9 cellular contexts compared by ENCODE assay signal in the genomic region with DNA sequence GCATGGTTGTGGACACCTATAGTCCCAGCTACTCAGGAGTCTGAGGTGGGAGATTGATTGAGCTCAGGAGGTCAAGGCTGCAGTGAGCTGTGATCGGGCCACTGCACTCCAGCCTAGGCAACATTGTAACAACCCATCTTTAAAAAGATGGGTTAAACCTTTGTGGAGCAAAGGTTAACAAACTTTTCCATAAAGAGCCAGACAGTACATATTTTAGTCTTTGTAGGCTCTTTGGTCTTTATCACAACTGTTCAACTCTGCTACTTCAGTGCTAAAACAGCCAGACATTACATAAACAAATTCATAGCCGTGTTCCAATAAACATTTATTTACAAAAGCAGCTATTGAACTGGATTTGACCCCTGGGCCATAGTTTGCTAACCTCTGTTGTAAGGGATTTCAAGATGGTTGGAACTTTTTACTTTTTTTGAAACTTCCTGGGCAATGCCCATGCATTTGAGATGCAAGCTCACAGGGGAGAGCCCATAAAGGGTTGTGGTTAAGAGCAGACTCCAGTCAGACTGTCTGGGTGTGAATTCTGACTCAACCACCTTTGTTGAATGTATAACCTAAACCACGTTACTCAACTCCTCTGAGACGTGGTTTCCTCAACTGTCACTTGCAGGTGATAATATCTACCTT. TPM values are rescaled to one million over a fixed set of nuclear protein-coding genes. Genes with fewer than 3 reads are reported as not detected.
DNase-seq lines count a peak whose midpoint lies in the region; ATAC-seq, FAIRE-seq and TF ChIP-seq lines count a peak whose summit lies in the region.
"Had no signal": no experiment of that assay in that cellular context is flagged by ENCODE, and none has a peak within 500 bp of the region (broad histone marks: within the 10 kb centered on the region; RNA-seq: fewer than 3 reads in every experiment).

No MANE protein-coding gene starts in this region.

- H3K4me1 ChIP-seq in KMS-11 (ENCODE audit: low read depth, poor library complexity, severe bottlenecking) = peaks cover 32% of the 10 kb centered on the region
- peaks cover 19 to 85% (median 63%) of the 10 kb centered on the region in 4 donors for H3K4me1 ChIP-seq in transverse colon

- H3K27me3 Mint-ChIP-seq in central memory CD8-positive, alpha-beta T cell = peaks cover 30% of the 10 kb centered on the region

- 33 to 45% methylated on average over 1 to 4 of the region's 4 CpGs for WGBS in transverse colon (ENCODE audit: low coverage in 1 of 2), 2 donors

- no peaks in the 10 kb centered on the region for H3K9me3 ChIP-seq in transverse colon

- H3K4me1 Mint-ChIP-seq in central memory CD8-positive, alpha-beta T cell = peaks cover 12% of the 10 kb centered on the region

- H3K9ac ChIP-seq in KMS-11 = no peak overlapping the region

- peak; percentile 13 for TF ChIP-seq POLR2A in transverse colon (IDR thresholded peaks at IDR 0.05)

- peak; percentile 99 for ATAC-seq in central memory CD8-positive, alpha-beta T cell (replicated peaks; ENCODE audit: extremely low read depth, poor library complexity, severe bottlenecking)

- peaks cover 1% of the 10 kb centered on the region for H3K36me3 Mint-ChIP-seq in central memory CD8-positive, alpha-beta T cell (ENCODE audit: insufficient read depth)

- peak; percentile 15 to 44 (median 16) for DNase-seq in stimulated activated CD4-positive, alpha-beta T cell treated with anti-CD3 and anti-CD28 coated beads, Interleukin-12 subunit alpha, Interleukin-12 subunit beta, amount 100 ng/mL, for 48 hours (ENCODE audit: low read depth in 2 of 3, low spot score in 1 of 3)
- no peak for DNase-seq in stimulated activated CD4-positive, alpha-beta T cell treated with anti-CD3 and anti-CD28 coated beads, Interleukin-12 subunit alpha, Interleukin-12 subunit beta, amount 100 ng/mL, for 4 hours
- peak in 1 of 2 donors; percentile 64 for DNase-seq in central memory CD8-positive, alpha-beta T cell (ENCODE audit: low spot score in 2 of 2)
- DNase-seq in transverse colon (no peak), AG20443 (ENCODE audit: low spot score) (no peak), NCI-H1105 (lab: John Stamatoyannopoulos, UW) (no peak), HTR-8/SVneo (ENCODE audit: insufficient read length, low spot score) (no peak)

- no peak overlapping the region for H3K4me3 ChIP-seq in KMS-11 (IDR thresholded peaks at IDR 0.05; ENCODE audit: insufficient read depth, low read depth, low read length)
- no peak overlapping the region for H3K4me3 ChIP-seq in transverse colon
- H3K4me3 ChIP-seq: cardiac muscle cell had no signal

- H3K4me3 Mint-ChIP-seq in central memory CD8-positive, alpha-beta T cell = no peak overlapping the region

- H3K27ac Mint-ChIP-seq in central memory CD8-positive, alpha-beta T cell (ENCODE audit: low read depth) = no peak overlapping the region

- TF ChIP-seq CTCF in KMS-11 (conservative IDR thresholded peaks at IDR 0.05; ENCODE audit: low read depth, low read length) = no peak
- TF ChIP-seq CTCF in transverse colon (IDR thresholded peaks at IDR 0.05) = no peak

- TF ChIP-seq EP300 in transverse colon (IDR thresholded peaks at IDR 0.05; ENCODE audit: low read depth) = no peak

- H4K20me1 ChIP-seq in KMS-11 (ENCODE audit: insufficient read depth) = no peaks in the 10 kb centered on the region

- H3K36me3 ChIP-seq in KMS-11 (ENCODE audit: insufficient read depth) (no peaks in the 10 kb centered on the region), transverse colon (peaks cover 0 to 3% (median 0%) of the 10 kb centered on the region in 4 donors)
- H3K36me3 ChIP-seq: cardiac muscle cell had no signal

- no peaks in the 10 kb centered on the region for H3K9me3 Mint-ChIP-seq in central memory CD8-positive, alpha-beta T cell

- H2AFZ ChIP-seq in KMS-11 (ENCODE audit: low read depth) = no peak overlapping the region

- H3K27ac ChIP-seq in KMS-11 (peak overlapping the region; percentile 18; the same call in 1 of the 2 replicates), transverse colon (peak overlapping the region; percentile 80 to 87 (median 85))
- H3K27ac ChIP-seq: cardiac muscle cell had no signal

- H3K27me3 ChIP-seq in KMS-11 (ENCODE audit: insufficient read depth, low read depth) (no peaks in the 10 kb centered on the region), transverse colon (no peaks in the 10 kb centered on the region)
- H3K27me3 ChIP-seq: cardiac muscle cell had no signal

- peak overlapping the region; percentile 37 for H3K4me2 ChIP-seq in KMS-11

- no peaks in the 10 kb centered on the region for H3K79me2 ChIP-seq in KMS-11 (ENCODE audit: insufficient read depth, low read depth)

- no peak for FAIRE-seq in HTR-8/SVneo (lab: Jason Lieb, UNC)

- in situ Hi-C loops in transverse colon (cut with MboI; ENCODE audit: low pct_ligation_motif_present in 1 of 4, low pct_unique_long_range_greater_than_20kb in 1 of 4, low sequenced_read_pairs in 3 of 4) = no loop called here

- intact Hi-C loops in transverse colon (cut with DNase I; ENCODE audit: low total_unique reads) = no loop called here

RNA-seq across cellular contexts. Expression of a gene that starts 10.8 kb away (rescaled TPM):
- total RNA-seq in transverse colon = 100 to 1,000 TPM; 139 to 609 (median 265) TPM

RNA-seq across cellular contexts. Expression of a gene that starts 32.8 kb away (rescaled TPM):
- total RNA-seq in transverse colon = under 1 TPM in 1 of 4 donors, not detected in 3; 0.48 TPM

Comparison
In these comparisons a context has a peak if more than half of its experiments do, and no peak if none do; other contexts are left out.
1. DNase-seq: peak in stimulated activated CD4-positive, alpha-beta T cell treated with anti-CD3 and anti-CD28 coated beads, Interleukin-12 subunit alpha, Interleukin-12 subunit beta, amount 100 ng/mL, for 48 hours (3 of 3); none in stimulated activated CD4-positive, alpha-beta T cell treated with anti-CD3 and anti-CD28 coated beads, Interleukin-12 subunit alpha, Interleukin-12 subunit beta, amount 100 ng/mL, for 4 hours (single experiment), transverse colon (single experiment), AG20443 (single experiment), NCI-H1105 (single experiment) and HTR-8/SVneo (single experiment).